ENCODE assay signal across 1 cellular context in genomic region chr14:90062852-90063539, GRCh38.
TF ChIP-seq lines count a peak whose summit lies in the region.

No MANE protein-coding gene starts in this region.

TF ChIP-seq in HepG2, 621 proteins besides CTCF, POLR2A, EP300 and RAD21:
- TF ChIP-seq PAXIP1 (CRISPR knock-in tag; conservative IDR thresholded peaks at IDR 0.05): peak; percentile 38; the same call in 1 of the 2 replicates
- peak; percentile 82 for TF ChIP-seq GFI1 (CRISPR knock-in tag; IDR thresholded peaks at IDR 0.05; ENCODE audit: borderline replicate concordance)
- peak; percentile 44 for TF ChIP-seq HNF4A (CRISPR knock-in tag; IDR thresholded peaks at IDR 0.05)
- TF ChIP-seq SP5 (CRISPR knock-in tag; IDR thresholded peaks at IDR 0.05; ENCODE audit: borderline replicate concordance, low read depth): no peak
